18 cellular contexts compared by ENCODE assay signal in genomic region chr13:98813993-98814392, GRCh38.
A peak's percentile ranks its signal among the peaks of the same experiment; 100 is the strongest.
DNase-seq lines count a peak whose midpoint lies in the region; ATAC-seq and TF ChIP-seq lines count a peak whose summit lies in the region.
"Had no signal": no experiment of that assay in that cellular context is flagged by ENCODE, and none has a peak within 500 bp of the region (broad histone marks: within the 10 kb centered on the region; RNA-seq: fewer than 3 reads in every experiment).

No MANE protein-coding gene starts in this region.

- POLR2A ChIA-PET in HEK293 (lab: Yijun Ruan, JAX) (no interaction called here), A673 (lab: Charles Lee; ENCODE audit: low non-redundant PET) (no interaction called here)

- no peak overlapping the region for H3K4me3 Mint-ChIP-seq in stimulated activated effector memory CD8-positive, alpha-beta T cell treated with anti-CD3 and anti-CD28 coated beads, Interleukin-12 subunit alpha, Interleukin-12 subunit beta, amount 100 ng/mL, for 72 hours
- H3K4me3 Mint-ChIP-seq: CD4-positive, alpha-beta T cell had no signal

- H3K36me3 ChIP-seq in HEK293 (ENCODE audit: control insufficient read depth in 2 of 2, insufficient read depth in 1 of 2, low read length in 2 of 2) (peaks cover 0 to 4% of the 10 kb centered on the region in 2 experiments; a peak in 1 of 3 replicates), hepatocyte (replicated peaks; ENCODE audit: insufficient read depth, low read depth) (no peaks in the 10 kb centered on the region), A673 (ENCODE audit: insufficient read depth, low read length, poor library complexity, severe bottlenecking) (no peaks in the 10 kb centered on the region)
- H3K36me3 ChIP-seq: BE2C had no signal

- no peaks in the 10 kb centered on the region for H3K4me1 ChIP-seq in HEK293 (ENCODE audit: control insufficient read depth, insufficient read depth, low read length)
- H3K4me1 ChIP-seq in hepatocyte (ENCODE audit: insufficient read depth) = no peaks in the 10 kb centered on the region
- no peaks in the 10 kb centered on the region for H3K4me1 ChIP-seq in A673 (ENCODE audit: insufficient read depth, low read length, poor library complexity, severe bottlenecking)
- H3K4me1 ChIP-seq: BE2C had no signal

- no peak overlapping the region for H2AFZ ChIP-seq in hepatocyte

- 39% methylated on average over 3 of the region's 3 CpGs for WGBS in hepatocyte (ENCODE audit: low lambda C conversion rate, missing lambda C conversion rate)

- no peaks in the 10 kb centered on the region for H4K20me1 ChIP-seq in hepatocyte (ENCODE audit: insufficient read depth, poor library complexity, severe bottlenecking)

- no peaks in the 10 kb centered on the region for H3K79me2 ChIP-seq in hepatocyte

- H3K27me3 ChIP-seq in hepatocyte (no peaks in the 10 kb centered on the region), A673 (replicated peaks; ENCODE audit: insufficient read depth, low read depth, low read length, poor library complexity) (no peaks in the 10 kb centered on the region)
- H3K27me3 ChIP-seq: BE2C had no signal

- no peak overlapping the region for H3K4me2 ChIP-seq in hepatocyte

- peaks cover 21% of the 10 kb centered on the region for H3K36me3 Mint-ChIP-seq in stimulated activated effector memory CD8-positive, alpha-beta T cell treated with anti-CD3 and anti-CD28 coated beads, Interleukin-12 subunit alpha, Interleukin-12 subunit beta, amount 100 ng/mL, for 72 hours

- H3K27ac ChIP-seq in HEK293 (ENCODE audit: extremely low read depth, low read depth, low read length) (no peak overlapping the region), hepatocyte (peak overlapping the region; percentile 81), A673 (ENCODE audit: low read depth, low read length, poor library complexity, severe bottlenecking) (no peak overlapping the region)

- H3K27ac Mint-ChIP-seq in stimulated activated effector memory CD8-positive, alpha-beta T cell treated with anti-CD3 and anti-CD28 coated beads, Interleukin-12 subunit alpha, Interleukin-12 subunit beta, amount 100 ng/mL, for 72 hours = no peak overlapping the region
- H3K27ac Mint-ChIP-seq: CD4-positive, alpha-beta T cell had no signal

- TF ChIP-seq CTCF in HEK293 (tag by site-specific recombination; IDR thresholded peaks at IDR 0.05) (no peak), hepatocyte (IDR thresholded peaks at IDR 0.05; ENCODE audit: poor library complexity) (no peak), A673 (conservative IDR thresholded peaks at IDR 0.05; ENCODE audit: low read depth, low read length) (no peak), omental fat pad (IDR thresholded peaks at IDR 0.05) (no peak)

- CTCF ChIA-PET in HEK293 (lab: Yijun Ruan, JAX) = no interaction called here
- CTCF ChIA-PET in A673 (lab: Charles Lee) = no interaction called here

- H3K9me3 Mint-ChIP-seq in stimulated activated effector memory CD8-positive, alpha-beta T cell treated with anti-CD3 and anti-CD28 coated beads, Interleukin-12 subunit alpha, Interleukin-12 subunit beta, amount 100 ng/mL, for 72 hours = no peaks in the 10 kb centered on the region
- H3K9me3 Mint-ChIP-seq: CD4-positive, alpha-beta T cell had no signal

- no peaks in the 10 kb centered on the region for H3K9me2 ChIP-seq in hepatocyte (replicated peaks; ENCODE audit: insufficient read depth)

- no peak for TF ChIP-seq POLR2A in GM18505 (IDR thresholded peaks at IDR 0.05; ENCODE audit: borderline replicate concordance, extremely low read depth, insufficient read depth, insufficient read length)

- peaks cover 5% of the 10 kb centered on the region for H3K4me1 Mint-ChIP-seq in stimulated activated effector memory CD8-positive, alpha-beta T cell treated with anti-CD3 and anti-CD28 coated beads, Interleukin-12 subunit alpha, Interleukin-12 subunit beta, amount 100 ng/mL, for 72 hours

- ATAC-seq in stimulated activated effector memory CD8-positive, alpha-beta T cell treated with anti-CD3 and anti-CD28 coated beads, Interleukin-12 subunit alpha, Interleukin-12 subunit beta, amount 100 ng/mL, for 72 hours = peak; percentile 76
- ATAC-seq in GM18505 (IDR thresholded peaks at IDR 0.05; ENCODE audit: unreplicated experiment) (no peak), omental fat pad (ENCODE audit: low FRiP score) (no peak)
- ATAC-seq: K562, Panc1, Right ventricle myocardium inferior had no signal

- H3K4me3 ChIP-seq in HEK293 (ENCODE audit: low read depth, low read length) = no peak overlapping the region
- H3K4me3 ChIP-seq in hepatocyte = no peak overlapping the region
- H3K4me3 ChIP-seq in A673 (ENCODE audit: low read depth, low read length, poor library complexity, severe bottlenecking) = no peak overlapping the region
- H3K4me3 ChIP-seq: K562 had no signal

- no peaks in the 10 kb centered on the region for H3K9me3 ChIP-seq in HEK293 (ENCODE audit: control insufficient read depth, insufficient read depth, low read depth, low read length)
- H3K9me3 ChIP-seq in hepatocyte (ENCODE audit: low read depth) = no peaks in the 10 kb centered on the region
- H3K9me3 ChIP-seq in A673 (ENCODE audit: low read depth, low read length, poor library complexity, severe bottlenecking) = no peaks in the 10 kb centered on the region
- H3K9me3 ChIP-seq: BE2C had no signal

- intact Hi-C loops in A673 (cut with micrococcal nuclease; ENCODE audit: unreplicated experiment) = no loop called here

- no TSS peak for BruUV-seq in A673 (replicated peaks; lab: Mats Ljungman, UMichigan)

- DNase-seq in RKO (ENCODE audit: low spot score) (peak; percentile 11), hepatocyte (ENCODE audit: low spot score) (peak; percentile 65), A673 (ENCODE audit: low spot score) (no peak), omental fat pad (ENCODE audit: low spot score) (no peak)
- no peak for DNase-seq in stimulated activated effector memory CD8-positive, alpha-beta T cell treated with anti-CD3 and anti-CD28 coated beads, Interleukin-12 subunit alpha, Interleukin-12 subunit beta, amount 100 ng/mL, for 72 hours (ENCODE audit: low spot score in 2 of 2)
- DNase-seq: BE2C; CD4-positive, alpha-beta T cell; DMS79 treated with DMSO at 0.1 percent for 48 hours; GF-D8; H7; NCI-H1436 treated with DMSO at 0.1 percent for 48 hours; NCI-H2081; NCI-H82 had no signal

TF ChIP-seq in HEK293, 187 proteins besides CTCF, POLR2A, EP300 and RAD21 (continues in another document):
- TF ChIP-seq ZNF514 (tag by site-specific recombination; IDR thresholded peaks at IDR 0.05) (no peak), BCL6B (tag by site-specific recombination; IDR thresholded peaks at IDR 0.05) (peak; percentile 76), SCRT2 (tag by site-specific recombination; IDR thresholded peaks at IDR 0.05) (no peak), ZNF404 (tag by site-specific recombination; IDR thresholded peaks at IDR 0.05) (no peak), ZNF600 (tag by site-specific recombination; IDR thresholded peaks at IDR 0.05) (no peak), ZNF558 (tag by site-specific recombination; IDR thresholded peaks at IDR 0.05) (peak; percentile 6; the same call in 1 of the 2 replicates), ZFHX2 (tag by site-specific recombination; conservative IDR thresholded peaks at IDR 0.05) (peak; percentile 27; the same call in 1 of the 2 replicates), ZBTB17 (tag by site-specific recombination; IDR thresholded peaks at IDR 0.05) (peak; percentile 72; the same call in 1 of the 2 replicates), ZNF629 (tag by site-specific recombination; IDR thresholded peaks at IDR 0.05) (peak; percentile 62), ZNF513 (tag by site-specific recombination; IDR thresholded peaks at IDR 0.05) (no peak), ZNF18 (tag by site-specific recombination; IDR thresholded peaks at IDR 0.05) (0 out of 2 replicates have a peak, but pooled peaks have one; percentile 58), ZNF169 (tag by site-specific recombination; IDR thresholded peaks at IDR 0.05) (no peak), BCL11A (tag by site-specific recombination; IDR thresholded peaks at IDR 0.05; ENCODE audit: low read depth) (peak; percentile 79), ZBTB20 (tag by site-specific recombination; IDR thresholded peaks at IDR 0.05) (no peak), GFI1B (tag by site-specific recombination; IDR thresholded peaks at IDR 0.05) (0 out of 2 replicates have a peak, but pooled peaks have one; percentile 20), ZSCAN30 (tag by site-specific recombination; IDR thresholded peaks at IDR 0.05) (0 out of 2 replicates have a peak, but pooled peaks have one; percentile 33)

Comparison
In these comparisons a context has a peak if more than half of its experiments do, and no peak if none do; other contexts are left out.
1. DNase-seq: peak in RKO (single experiment) and hepatocyte (single experiment); none in stimulated activated effector memory CD8-positive, alpha-beta T cell treated with anti-CD3 and anti-CD28 coated beads, Interleukin-12 subunit alpha, Interleukin-12 subunit beta, amount 100 ng/mL, for 72 hours (0 of 2), A673 (single experiment) and omental fat pad (single experiment).